ENCODE assay signal across 19 cellular contexts in the genomic region with DNA sequence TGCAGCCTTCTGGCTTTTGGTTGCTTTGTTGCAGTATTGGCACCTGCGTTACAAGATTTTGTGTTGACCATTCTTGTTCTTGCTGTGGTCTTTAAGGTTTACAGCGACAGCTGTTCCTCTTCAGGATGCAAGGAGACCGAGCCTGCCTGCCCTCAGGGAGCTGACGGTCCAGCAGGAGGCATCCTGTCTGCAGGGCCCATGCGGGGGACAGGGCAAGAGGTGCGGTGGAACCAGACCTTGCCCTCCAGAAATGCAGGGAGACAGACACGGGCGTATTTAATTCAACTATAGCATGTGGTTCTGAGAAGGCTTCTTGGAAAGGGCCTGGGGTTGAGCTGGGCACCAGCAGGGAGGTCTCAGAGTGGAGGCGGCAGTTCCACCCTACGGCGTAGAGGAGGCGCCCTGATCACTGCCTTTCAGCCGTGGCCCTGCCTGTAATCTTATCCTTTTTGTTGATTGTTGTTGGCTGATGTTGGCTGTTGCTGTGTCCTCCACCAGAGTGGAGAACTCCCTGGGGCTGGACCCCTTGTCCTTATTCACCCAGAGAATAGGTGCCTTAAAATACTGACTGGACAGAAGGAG.
A peak's percentile ranks its signal among the peaks of the same experiment; 100 is the strongest.
DNase-seq lines count a peak whose midpoint lies in the region; ATAC-seq and TF ChIP-seq lines count a peak whose summit lies in the region.
"Had no signal": no experiment of that assay in that cellular context is flagged by ENCODE, and none has a peak within 500 bp of the region (broad histone marks: within the 10 kb centered on the region; RNA-seq: fewer than 3 reads in every experiment).

No MANE protein-coding gene starts in this region.

- H3K27ac ChIP-seq in CD4-positive, alpha-beta T cell (ENCODE audit: low read depth, low read length) = no peak overlapping the region
- H3K27ac ChIP-seq: SK-N-MC, skin epidermis had no signal

- peaks cover 18% of the 10 kb centered on the region for H3K4me1 ChIP-seq in BE2C

- no peak overlapping the region for H3K4me3 ChIP-seq in BE2C (ENCODE audit: low read depth, low read length)
- H3K4me3 ChIP-seq: lower lobe of right lung, Peyer's patch, SK-N-MC, skin epidermis had no signal

- H3K9me3 Mint-ChIP-seq in CD4-positive, alpha-beta T cell = no peaks in the 10 kb centered on the region
- H3K9me3 Mint-ChIP-seq in activated CD8-positive, alpha-beta T cell treated with anti-CD3 and anti-CD28 coated beads, Interleukin-2, amount 10 ng/mL, durations not matched to agents 7 days and 5 days (ENCODE audit: insufficient read depth) = no peaks in the 10 kb centered on the region
- H3K9me3 Mint-ChIP-seq in immature natural killer cell = no peaks in the 10 kb centered on the region

- peaks cover 4% of the 10 kb centered on the region; the same call in 1 of the 2 replicates for H3K36me3 ChIP-seq in BE2C

- POLR2A ChIA-PET in CD4-positive, alpha-beta T cell (lab: Charles Lee) = no interaction called here
- POLR2A ChIA-PET in activated CD8-positive, alpha-beta T cell treated with anti-CD3 and anti-CD28 coated beads, Interleukin-2, amount 10 ng/mL, durations not matched to agents 7 days and 5 days (lab: Charles Lee) = no interaction called here

- DNase-seq in BE2C (no peak), immature natural killer cell (no peak), A172 (ENCODE audit: low spot score) (no peak), amygdala (lab: John Stamatoyannopoulos, UW) (no peak), DMS 273 (lab: John Stamatoyannopoulos, UW; ENCODE audit: unreplicated experiment) (no peak)
- DNase-seq in CD4-positive, alpha-beta T cell = no peak
- no peak for DNase-seq in activated CD8-positive, alpha-beta T cell treated with anti-CD3 and anti-CD28 coated beads, Interleukin-2, amount 10 ng/mL, durations not matched to agents 7 days and 5 days
- DNase-seq: activated T-cell treated with anti-CD3 and anti-CD28 coated beads, Interleukin-2, amount 50 U/mL, for 48 hours; amniotic stem cell; central memory CD4-positive, alpha-beta T cell; effector CD4-positive, alpha-beta T cell; GDM1; head of caudate nucleus; lower lobe of right lung; Peyer's patch; stimulated activated CD4-positive, alpha-beta T cell treated with anti-CD3 and anti-CD28 coated beads, Interleukin-4, amount 100 ng/mL, for 1 hour had no signal

- intact Hi-C loops in CD4-positive, alpha-beta T cell (cut with DNase I, micrococcal nuclease) = no loop called here

- no peak overlapping the region for H3K4me3 Mint-ChIP-seq in CD4-positive, alpha-beta T cell
- H3K4me3 Mint-ChIP-seq in activated CD8-positive, alpha-beta T cell treated with anti-CD3 and anti-CD28 coated beads, Interleukin-2, amount 10 ng/mL, durations not matched to agents 7 days and 5 days = no peak overlapping the region
- no peak overlapping the region for H3K4me3 Mint-ChIP-seq in immature natural killer cell

- H3K27me3 Mint-ChIP-seq in CD4-positive, alpha-beta T cell = no peaks in the 10 kb centered on the region
- H3K27me3 Mint-ChIP-seq in activated CD8-positive, alpha-beta T cell treated with anti-CD3 and anti-CD28 coated beads, Interleukin-2, amount 10 ng/mL, durations not matched to agents 7 days and 5 days (ENCODE audit: low read depth) = no peaks in the 10 kb centered on the region
- peaks cover 0 to 3% (median 1%) of the 10 kb centered on the region in 3 donors for H3K27me3 Mint-ChIP-seq in immature natural killer cell (ENCODE audit: low read depth in 3 of 3)

- CTCF ChIA-PET in CD4-positive, alpha-beta T cell (lab: Charles Lee) = no interaction called here
- CTCF ChIA-PET in activated CD8-positive, alpha-beta T cell treated with anti-CD3 and anti-CD28 coated beads, Interleukin-2, amount 10 ng/mL, durations not matched to agents 7 days and 5 days (lab: Charles Lee) = interaction anchor here (1.0 to 1.5 kb wide), 2 partner anchors 34 to 106 kb away, joined by 3 to 4 read pairs; no protein-coding TSS in a partner anchor

- H3K4me1 Mint-ChIP-seq in CD4-positive, alpha-beta T cell (ENCODE audit: low read depth) = peaks cover 82% of the 10 kb centered on the region
- H3K4me1 Mint-ChIP-seq in activated CD8-positive, alpha-beta T cell treated with anti-CD3 and anti-CD28 coated beads, Interleukin-2, amount 10 ng/mL, durations not matched to agents 7 days and 5 days (ENCODE audit: low read depth) = peaks cover 36% of the 10 kb centered on the region
- peaks cover 33 to 58% of the 10 kb centered on the region in 2 donors for H3K4me1 Mint-ChIP-seq in immature natural killer cell

- no peaks in the 10 kb centered on the region for H3K9me3 ChIP-seq in BE2C
- no peaks in the 10 kb centered on the region for H3K9me3 ChIP-seq in CD4-positive, alpha-beta T cell (ENCODE audit: control insufficient read depth, low read length)
- H3K9me3 ChIP-seq: lower lobe of right lung, Peyer's patch had no signal

- peak overlapping the region; percentile 42 for H3K27ac Mint-ChIP-seq in CD4-positive, alpha-beta T cell
- H3K27ac Mint-ChIP-seq in activated CD8-positive, alpha-beta T cell treated with anti-CD3 and anti-CD28 coated beads, Interleukin-2, amount 10 ng/mL, durations not matched to agents 7 days and 5 days = peak overlapping the region; percentile 51
- peak overlapping the region in 5 of 6 donors; percentile 28 to 74 (median 57) for H3K27ac Mint-ChIP-seq in immature natural killer cell

- H3K27me3 ChIP-seq in BE2C = no peaks in the 10 kb centered on the region
- H3K27me3 ChIP-seq in CD4-positive, alpha-beta T cell (ENCODE audit: control insufficient read depth, insufficient read depth, low read length) = no peaks in the 10 kb centered on the region
- H3K27me3 ChIP-seq: Peyer's patch had no signal

- peaks cover 11% of the 10 kb centered on the region for H3K36me3 Mint-ChIP-seq in CD4-positive, alpha-beta T cell (ENCODE audit: low read depth)
- peaks cover 9% of the 10 kb centered on the region for H3K36me3 Mint-ChIP-seq in activated CD8-positive, alpha-beta T cell treated with anti-CD3 and anti-CD28 coated beads, Interleukin-2, amount 10 ng/mL, durations not matched to agents 7 days and 5 days (ENCODE audit: low read depth)
- H3K36me3 Mint-ChIP-seq in immature natural killer cell = peaks cover 0 to 4% (median 0%) of the 10 kb centered on the region in 3 donors

- TF ChIP-seq CTCF in BE2C (IDR thresholded peaks at IDR 0.05; ENCODE audit: low read depth, low read length) = 0 out of 2 replicates have a peak, but pooled peaks have one; percentile 2
- no peak for TF ChIP-seq CTCF in CD4-positive, alpha-beta T cell (IDR thresholded peaks at IDR 0.05)

- ATAC-seq in CD4-positive, alpha-beta T cell (ENCODE audit: poor library complexity) = no peak
- ATAC-seq in activated CD8-positive, alpha-beta T cell treated with anti-CD3 and anti-CD28 coated beads, Interleukin-2, amount 10 ng/mL, durations not matched to agents 7 days and 5 days = no peak
- ATAC-seq in GM18907 (IDR thresholded peaks at IDR 0.05; ENCODE audit: unreplicated experiment) = no peak
- ATAC-seq: lower lobe of right lung had no signal
